ENCODE assay signal across 2 cellular contexts in the genomic region with DNA sequence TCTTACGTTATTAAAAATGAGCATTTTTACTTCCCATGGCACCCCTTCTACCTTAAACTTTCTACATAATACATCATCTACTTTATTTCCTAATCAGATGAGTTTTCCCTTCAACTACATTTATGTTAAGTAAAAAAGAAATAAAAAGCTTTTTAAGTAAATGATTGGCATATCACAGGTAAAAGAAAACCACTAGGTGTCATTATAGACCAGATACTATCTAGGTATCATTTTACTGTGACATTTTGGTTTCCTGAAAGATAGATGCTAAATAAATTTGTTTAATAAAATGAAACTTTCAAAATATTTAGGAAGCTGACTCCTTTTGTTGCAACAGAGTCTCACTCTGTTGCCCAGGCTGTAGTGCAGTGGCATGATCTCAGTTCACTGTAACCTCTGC.
TF ChIP-seq lines count a peak whose summit lies in the region.

No MANE protein-coding gene starts in this region.

TF ChIP-seq in liver, 16 proteins besides CTCF, POLR2A, EP300 and RAD21:
- TF ChIP-seq TAF1 (conservative IDR thresholded peaks at IDR 0.05), result no peak
- no peak for TF ChIP-seq EGR1 (IDR thresholded peaks at IDR 0.05; ENCODE audit: low read depth in 2 of 2)
- TF ChIP-seq, protein P1, sequence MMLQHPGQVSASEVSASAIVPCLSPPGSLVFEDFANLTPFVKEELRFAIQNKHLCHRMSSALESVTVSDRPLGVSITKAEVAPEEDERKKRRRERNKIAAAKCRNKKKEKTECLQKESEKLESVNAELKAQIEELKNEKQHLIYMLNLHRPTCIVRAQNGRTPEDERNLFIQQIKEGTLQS (IDR thresholded peaks at IDR 0.05), result no peak
- no peak for TF ChIP-seq HNF4G (IDR thresholded peaks at IDR 0.05)
- TF ChIP-seq FOXA2 (IDR thresholded peaks at IDR 0.05), result no peak
- TF ChIP-seq YY1 (IDR thresholded peaks at IDR 0.05), result no peak
- TF ChIP-seq HNF4A (conservative IDR thresholded peaks at IDR 0.05), result no peak

TF ChIP-seq in GM12878, 131 proteins besides CTCF, POLR2A, EP300 and RAD21:
- TF ChIP-seq RB1 (IDR thresholded peaks at IDR 0.05; ENCODE audit: borderline replicate concordance) (no peak), TAF1 (IDR thresholded peaks at IDR 0.05; ENCODE audit: borderline replicate concordance, low read depth, low read length) (no peak), HDAC2 (IDR thresholded peaks at IDR 0.05) (no peak), RELA (IDR thresholded peaks at IDR 0.05; ENCODE audit: borderline replicate concordance, partially characterized antibody) (no peak)
- TF ChIP-seq, protein P2, sequence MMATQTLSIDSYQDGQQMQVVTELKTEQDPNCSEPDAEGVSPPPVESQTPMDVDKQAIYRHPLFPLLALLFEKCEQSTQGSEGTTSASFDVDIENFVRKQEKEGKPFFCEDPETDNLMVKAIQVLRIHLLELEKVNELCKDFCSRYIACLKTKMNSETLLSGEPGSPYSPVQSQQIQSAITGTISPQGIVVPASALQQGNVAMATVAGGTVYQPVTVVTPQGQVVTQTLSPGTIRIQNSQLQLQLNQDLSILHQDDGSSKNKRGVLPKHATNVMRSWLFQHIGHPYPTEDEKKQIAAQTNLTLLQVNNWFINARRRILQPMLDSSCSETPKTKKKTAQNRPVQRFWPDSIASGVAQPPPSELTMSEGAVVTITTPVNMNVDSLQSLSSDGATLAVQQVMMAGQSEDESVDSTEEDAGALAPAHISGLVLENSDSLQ (IDR thresholded peaks at IDR 0.05), result peak; percentile 69
